14 cellular contexts compared by ENCODE assay signal in the genomic region with DNA sequence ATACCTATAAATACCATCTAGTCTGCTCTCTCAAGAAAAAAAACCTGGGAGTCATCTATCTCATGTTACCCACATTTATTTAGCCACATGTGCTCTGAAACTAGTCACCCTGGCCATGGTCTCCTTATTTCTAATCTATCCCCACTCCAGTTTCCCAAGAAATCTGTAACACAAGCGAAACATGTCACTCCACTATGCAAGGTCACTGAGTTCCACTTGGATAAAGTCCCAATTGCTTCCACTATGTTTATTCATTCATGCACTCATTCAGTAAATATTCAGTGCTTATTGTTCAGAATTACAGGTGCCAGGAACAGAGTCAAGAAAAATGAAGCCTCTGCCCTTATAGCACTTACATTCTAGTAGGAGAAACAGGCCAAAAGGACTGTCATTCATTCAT.
"Had no signal": no experiment of that assay in that cellular context is flagged by ENCODE, and none has a peak within 500 bp of the region (broad histone marks: within the 10 kb centered on the region; RNA-seq: fewer than 3 reads in every experiment).

No MANE protein-coding gene starts in this region.

- H3K4me3 ChIP-seq: coronary artery, prostate gland, sigmoid colon, stomach, testis, upper lobe of left lung had no signal

- DNase-seq: activated CD4-positive, alpha-beta T cell treated with anti-CD3 and anti-CD28 coated beads, Interleukin-2, amount 50 U/mL, for 48 hours; activated naive CD4-positive, alpha-beta T cell treated with anti-CD3 and anti-CD28 coated beads, Interleukin-2, amount 10 ng/mL, durations not matched to agents 7 days and 5 days; central memory CD4-positive, alpha-beta T cell; effector CD8-positive, alpha-beta T cell; mesendoderm; nephron progenitor cell; sigmoid colon; stimulated activated CD4-positive, alpha-beta T cell treated with anti-CD3 and anti-CD28 coated beads, Interleukin-1b, Interleukin-23, amount 100 ng/mL, for 48 hours; stomach; testis; upper lobe of left lung; WERI-Rb-1 had no signal
